9 cellular contexts compared by ENCODE assay signal in genomic region chr12:127381043-127381668, GRCh38.
A peak's percentile ranks its signal among the peaks of the same experiment; 100 is the strongest.
DNase-seq lines count a peak whose midpoint lies in the region; ATAC-seq and TF ChIP-seq lines count a peak whose summit lies in the region.
"Had no signal": no experiment of that assay in that cellular context is flagged by ENCODE, and none has a peak within 500 bp of the region (broad histone marks: within the 10 kb centered on the region; RNA-seq: fewer than 3 reads in every experiment).

No MANE protein-coding gene starts in this region.

- H3K36me3 ChIP-seq in prostate gland: no peaks in the 10 kb centered on the region

- intact Hi-C loops in activated CD4-positive, alpha-beta T cell treated with anti-CD3 and anti-CD28 coated beads for 36 hours (cut with DNase I, micrococcal nuclease): loop anchor here (1.0 to 2.0 kb wide), 5 partner anchors 101 to 1312 kb away; no protein-coding TSS in a partner anchor
- intact Hi-C loops in activated T-helper 1 cell treated with anti-CD3 and anti-CD28 coated beads, Interleukin-12 subunit alpha, Interleukin-12 subunit beta, Interleukin-2, Interleukin-4 antibody, amounts not matched to agents 30 ng/mL and 10 ng/mL and 1 ng/mL, durations not matched to agents 14 hours and 24 hours and 36 hours (cut with micrococcal nuclease): loop anchor here (1.0 to 2.0 kb wide), 5 partner anchors 100 to 1312 kb away; no protein-coding TSS in a partner anchor
- intact Hi-C loops in head of caudate nucleus (cut with DNase I): no loop called here
- intact Hi-C loops in prostate gland (cut with DNase I): loop anchor here (10.0 kb wide), 1 partner anchor 276 kb away; no protein-coding TSS in a partner anchor

- DNase-seq in activated CD4-positive, alpha-beta T cell treated with anti-CD3 and anti-CD28 coated beads for 36 hours: peak; percentile 65
- no peak for DNase-seq in activated CD4-positive, alpha-beta T cell treated with anti-CD3 and anti-CD28 coated beads, Interleukin-2, amount 50 U/mL, for 4 hours
- DNase-seq in NCI-H510A treated with DMSO at 0.1 percent for 48 hours (lab: John Stamatoyannopoulos, UW) (peak; percentile 82), head of caudate nucleus (peak in 40 of 42 donors; percentile 5 to 85 (median 62)), prostate gland (ENCODE audit: low spot score) (no peak)
- peak; percentile 19 for DNase-seq in activated T-helper 1 cell treated with anti-CD3 and anti-CD28 coated beads, Interleukin-12 subunit alpha, Interleukin-12 subunit beta, Interleukin-2, Interleukin-4 antibody, amounts not matched to agents 30 ng/mL and 10 ng/mL and 1 ng/mL, durations not matched to agents 14 hours and 24 hours and 36 hours (ENCODE audit: low spot score)

- H3K9me3 ChIP-seq in prostate gland: no peaks in the 10 kb centered on the region

- peaks cover 7% of the 10 kb centered on the region for H3K27me3 Mint-ChIP-seq in activated CD4-positive, alpha-beta T cell treated with anti-CD3 and anti-CD28 coated beads for 36 hours
- peaks cover 4% of the 10 kb centered on the region for H3K27me3 Mint-ChIP-seq in activated T-helper 1 cell treated with anti-CD3 and anti-CD28 coated beads, Interleukin-12 subunit alpha, Interleukin-12 subunit beta, Interleukin-2, Interleukin-4 antibody, amounts not matched to agents 30 ng/mL and 10 ng/mL and 1 ng/mL, durations not matched to agents 14 hours and 24 hours and 36 hours (ENCODE audit: insufficient read depth)

- CTCF ChIA-PET in activated CD4-positive, alpha-beta T cell treated with anti-CD3 and anti-CD28 coated beads for 36 hours (lab: Charles Lee): interaction anchor here (0.6 to 1.9 kb wide), 10 partner anchors 8 to 597 kb away, joined by 3 to 14 read pairs (median 3); no protein-coding TSS in a partner anchor

- POLR2A ChIA-PET in activated CD4-positive, alpha-beta T cell treated with anti-CD3 and anti-CD28 coated beads for 36 hours (lab: Charles Lee): no interaction called here

- TF ChIP-seq POLR2A in prostate gland (IDR thresholded peaks at IDR 0.05): no peak

- no peaks in the 10 kb centered on the region for H3K9me3 Mint-ChIP-seq in activated CD4-positive, alpha-beta T cell treated with anti-CD3 and anti-CD28 coated beads for 36 hours (ENCODE audit: low read depth)
- H3K9me3 Mint-ChIP-seq in activated T-helper 1 cell treated with anti-CD3 and anti-CD28 coated beads, Interleukin-12 subunit alpha, Interleukin-12 subunit beta, Interleukin-2, Interleukin-4 antibody, amounts not matched to agents 30 ng/mL and 10 ng/mL and 1 ng/mL, durations not matched to agents 14 hours and 24 hours and 36 hours: no peaks in the 10 kb centered on the region
- H3K9me3 Mint-ChIP-seq: dendritic cell treated with granulocyte-macrophage colony-stimulating factor and Interleukin-4, amounts not matched to agents 40 ng/mL and 50 ng/mL, for 4 days had no signal

- H3K27ac ChIP-seq in prostate gland: no peak overlapping the region

- H3K27ac Mint-ChIP-seq in activated CD4-positive, alpha-beta T cell treated with anti-CD3 and anti-CD28 coated beads for 36 hours: no peak overlapping the region
- no peak overlapping the region for H3K27ac Mint-ChIP-seq in activated T-helper 1 cell treated with anti-CD3 and anti-CD28 coated beads, Interleukin-12 subunit alpha, Interleukin-12 subunit beta, Interleukin-2, Interleukin-4 antibody, amounts not matched to agents 30 ng/mL and 10 ng/mL and 1 ng/mL, durations not matched to agents 14 hours and 24 hours and 36 hours
- H3K27ac Mint-ChIP-seq: dendritic cell treated with granulocyte-macrophage colony-stimulating factor and Interleukin-4, amounts not matched to agents 40 ng/mL and 50 ng/mL, for 4 days had no signal

- ATAC-seq in activated CD4-positive, alpha-beta T cell treated with anti-CD3 and anti-CD28 coated beads for 36 hours: peak; percentile 53
- ATAC-seq in HG02943 (IDR thresholded peaks at IDR 0.05; ENCODE audit: low read depth, unreplicated experiment): peak; percentile 72
- ATAC-seq in GM21367 (IDR thresholded peaks at IDR 0.05; ENCODE audit: unreplicated experiment): no peak

- peak in 3 of 4 experiments; percentile 49 to 71 (median 64) for TF ChIP-seq CTCF in prostate gland (IDR thresholded peaks at IDR 0.05)

- no peaks in the 10 kb centered on the region for H3K4me1 ChIP-seq in prostate gland (replicated peaks)

- WGBS in prostate gland: 4% methylated on average over 33 of the region's 33 CpGs

- no peak overlapping the region for H3K4me3 Mint-ChIP-seq in activated CD4-positive, alpha-beta T cell treated with anti-CD3 and anti-CD28 coated beads for 36 hours
- no peak overlapping the region for H3K4me3 Mint-ChIP-seq in activated T-helper 1 cell treated with anti-CD3 and anti-CD28 coated beads, Interleukin-12 subunit alpha, Interleukin-12 subunit beta, Interleukin-2, Interleukin-4 antibody, amounts not matched to agents 30 ng/mL and 10 ng/mL and 1 ng/mL, durations not matched to agents 14 hours and 24 hours and 36 hours
- H3K4me3 Mint-ChIP-seq: dendritic cell treated with granulocyte-macrophage colony-stimulating factor and Interleukin-4, amounts not matched to agents 40 ng/mL and 50 ng/mL, for 4 days had no signal

- H3K27me3 ChIP-seq in prostate gland (replicated peaks; ENCODE audit: insufficient read depth): no peaks in the 10 kb centered on the region

- H3K4me1 Mint-ChIP-seq in activated CD4-positive, alpha-beta T cell treated with anti-CD3 and anti-CD28 coated beads for 36 hours: no peaks in the 10 kb centered on the region
- no peaks in the 10 kb centered on the region for H3K4me1 Mint-ChIP-seq in activated T-helper 1 cell treated with anti-CD3 and anti-CD28 coated beads, Interleukin-12 subunit alpha, Interleukin-12 subunit beta, Interleukin-2, Interleukin-4 antibody, amounts not matched to agents 30 ng/mL and 10 ng/mL and 1 ng/mL, durations not matched to agents 14 hours and 24 hours and 36 hours (ENCODE audit: low read depth)

- H3K36me3 Mint-ChIP-seq in activated CD4-positive, alpha-beta T cell treated with anti-CD3 and anti-CD28 coated beads for 36 hours (ENCODE audit: low read depth): no peaks in the 10 kb centered on the region
- H3K36me3 Mint-ChIP-seq in activated T-helper 1 cell treated with anti-CD3 and anti-CD28 coated beads, Interleukin-12 subunit alpha, Interleukin-12 subunit beta, Interleukin-2, Interleukin-4 antibody, amounts not matched to agents 30 ng/mL and 10 ng/mL and 1 ng/mL, durations not matched to agents 14 hours and 24 hours and 36 hours (ENCODE audit: low read depth): no peaks in the 10 kb centered on the region

- no peak overlapping the region for H3K4me3 ChIP-seq in prostate gland

Comparison
In these comparisons a context has a peak if more than half of its experiments do, and no peak if none do; other contexts are left out.
1. DNase-seq: peak in activated CD4-positive, alpha-beta T cell treated with anti-CD3 and anti-CD28 coated beads for 36 hours (single experiment), NCI-H510A treated with DMSO at 0.1 percent for 48 hours (single experiment), activated T-helper 1 cell treated with anti-CD3 and anti-CD28 coated beads, Interleukin-12 subunit alpha, Interleukin-12 subunit beta, Interleukin-2, Interleukin-4 antibody, amounts not matched to agents 30 ng/mL and 10 ng/mL and 1 ng/mL, durations not matched to agents 14 hours and 24 hours and 36 hours (single experiment) and head of caudate nucleus (40 of 42); none in activated CD4-positive, alpha-beta T cell treated with anti-CD3 and anti-CD28 coated beads, Interleukin-2, amount 50 U/mL, for 4 hours (0 of 2) and prostate gland (single experiment).